ENCODE assay signal across 21 cellular contexts in the genomic region with DNA sequence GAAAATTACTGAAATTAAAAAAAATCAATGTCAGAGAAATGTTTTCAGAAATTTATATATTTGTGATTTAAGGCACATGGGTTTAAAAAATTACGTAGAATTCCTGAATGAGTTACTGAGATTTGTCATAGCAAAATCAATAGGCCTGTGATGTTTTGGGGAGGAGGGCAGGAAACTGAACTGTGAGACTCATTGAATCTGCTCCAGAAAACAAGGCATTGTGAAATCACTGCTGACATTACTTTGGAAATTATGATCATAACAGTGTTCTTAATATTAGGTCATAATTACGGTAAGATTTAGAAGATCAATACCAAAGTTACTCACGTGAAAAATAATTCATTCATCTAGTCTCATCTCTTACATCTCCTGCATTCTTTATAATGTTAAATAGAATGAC. TPM values are rescaled to one million over a fixed set of nuclear protein-coding genes. Genes with fewer than 3 reads are reported as not detected.
"Had no signal": no experiment of that assay in that cellular context is flagged by ENCODE, and none has a peak within 500 bp of the region (broad histone marks: within the 10 kb centered on the region; RNA-seq: fewer than 3 reads in every experiment).

No MANE protein-coding gene starts in this region.

- H3K27ac ChIP-seq: breast epithelium, ovary, spleen, upper lobe of left lung had no signal

- H3K9me3 ChIP-seq: breast epithelium, ovary, spleen, upper lobe of left lung had no signal

- ATAC-seq: activated T-cell treated with anti-CD3 and anti-CD28 coated beads, Interleukin-2, amount 50 U/mL, for 72 hours; left lobe of liver; sciatic nerve; T-helper 17 cell; WTC11 had no signal

- H3K4me1 ChIP-seq: breast epithelium had no signal

- DNase-seq: activated CD4-positive, alpha-beta T cell treated with anti-CD3 and anti-CD28 coated beads for 4 hours; activated CD8-positive, alpha-beta memory T cell treated with anti-CD3 and anti-CD28 coated beads, Interleukin-2, amount 50 U/mL, for 48 hours; activated gamma-delta T cell treated with Interleukin-2 at 50 U/mL for 16 hours; activated T-cell treated with anti-CD3 and anti-CD28 coated beads, Interleukin-2, amount 50 U/mL, for 72 hours; anterior cingulate cortex; cerebellar nuclear complex; effector memory CD4-positive, alpha-beta T cell; midbrain; ovary; spleen; T-helper 17 cell; upper lobe of left lung had no signal

- H3K9me3 Mint-ChIP-seq: activated T-cell treated with anti-CD3 and anti-CD28 coated beads, Interleukin-2, amount 50 U/mL, for 72 hours; dendritic cell treated with granulocyte-macrophage colony-stimulating factor and Interleukin-4, amounts not matched to agents 40 ng/mL and 50 ng/mL, for 4 days; neural crest cell; stimulated activated naive CD8-positive, alpha-beta T cell treated with anti-CD3 and anti-CD28 coated beads, Interleukin-15, Interleukin-2, amounts not matched to agents 100 ng/mL and 50 ng/mL, for 24 hours; WTC11 had no signal

- H3K27ac Mint-ChIP-seq: activated naive CD8-positive, alpha-beta T cell; activated T-cell treated with anti-CD3 and anti-CD28 coated beads, Interleukin-2, amount 50 U/mL, for 72 hours; dendritic cell treated with granulocyte-macrophage colony-stimulating factor and Interleukin-4, amounts not matched to agents 40 ng/mL and 50 ng/mL, for 4 days; stimulated activated naive CD8-positive, alpha-beta T cell treated with anti-CD3 and anti-CD28 coated beads, Interleukin-15, Interleukin-2, amounts not matched to agents 100 ng/mL and 50 ng/mL, for 24 hours; T-helper 17 cell; WTC11 had no signal

- H3K36me3 ChIP-seq: breast epithelium, ovary, spleen, upper lobe of left lung had no signal

- H3K4me3 ChIP-seq: breast epithelium, ovary, spleen, upper lobe of left lung had no signal

- H3K27me3 ChIP-seq: ovary had no signal

- H3K36me3 Mint-ChIP-seq: activated naive CD8-positive, alpha-beta T cell; WTC11 had no signal

- H3K4me3 Mint-ChIP-seq: activated naive CD8-positive, alpha-beta T cell; activated T-cell treated with anti-CD3 and anti-CD28 coated beads, Interleukin-2, amount 50 U/mL, for 72 hours; dendritic cell treated with granulocyte-macrophage colony-stimulating factor and Interleukin-4, amounts not matched to agents 40 ng/mL and 50 ng/mL, for 4 days; neural crest cell; stimulated activated naive CD8-positive, alpha-beta T cell treated with anti-CD3 and anti-CD28 coated beads, Interleukin-15, Interleukin-2, amounts not matched to agents 100 ng/mL and 50 ng/mL, for 24 hours; WTC11 had no signal

RNA-seq across cellular contexts. Expression of a gene that starts 5.3 kb away (rescaled TPM):
- total RNA-seq: activated T-cell treated with anti-CD3 and anti-CD28 coated beads, Interleukin-2, amount 50 U/mL, for 72 hours; breast epithelium; left lobe of liver; lung microvascular endothelial cell; neural crest cell; upper lobe of left lung; WTC11 had no signal
